In the genomic region with DNA sequence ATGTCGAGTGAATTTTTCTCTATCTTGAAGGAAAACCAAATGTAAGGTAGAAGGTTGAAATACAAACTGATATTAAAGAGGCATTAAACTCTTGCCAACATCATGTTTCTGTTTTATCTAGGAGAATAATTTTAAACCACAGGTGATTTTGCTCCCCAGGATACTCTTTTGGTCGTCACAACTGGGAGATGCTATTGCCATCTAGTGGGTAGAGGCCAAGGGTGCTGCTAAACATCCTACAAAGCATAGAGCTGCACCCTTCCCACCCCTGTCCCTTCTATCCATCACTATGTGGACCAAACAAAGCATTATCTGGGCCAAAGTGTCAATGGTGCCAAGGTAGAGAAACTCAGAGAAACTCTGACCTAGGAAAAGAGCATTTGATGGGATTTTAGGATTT, we compare ENCODE assay signal across 10 cellular contexts.
DNase-seq lines count a peak whose midpoint lies in the region; TF ChIP-seq lines count a peak whose summit lies in the region.
"Had no signal": no experiment of that assay in that cellular context is flagged by ENCODE, and none has a peak within 500 bp of the region (broad histone marks: within the 10 kb centered on the region; RNA-seq: fewer than 3 reads in every experiment).

No MANE protein-coding gene starts in this region.

- TF ChIP-seq CTCF in endothelial cell (IDR thresholded peaks at IDR 0.05; ENCODE audit: unreplicated experiment): no peak

- POLR2A ChIA-PET in activated CD4-positive, alpha-beta memory T cell treated with anti-CD3 and anti-CD28 coated beads, Interleukin-2, amount 10 ng/mL, durations not matched to agents 7 days and 5 days (lab: Charles Lee): no interaction called here

- CTCF ChIA-PET in activated CD4-positive, alpha-beta memory T cell treated with anti-CD3 and anti-CD28 coated beads, Interleukin-2, amount 10 ng/mL, durations not matched to agents 7 days and 5 days (lab: Charles Lee): no interaction called here

- H3K27me3 Mint-ChIP-seq in endothelial cell (ENCODE audit: unreplicated experiment): peaks cover 2% of the 10 kb centered on the region
- H3K27me3 Mint-ChIP-seq in activated CD4-positive, alpha-beta memory T cell treated with anti-CD3 and anti-CD28 coated beads, Interleukin-2, amount 10 ng/mL, durations not matched to agents 7 days and 5 days: no peaks in the 10 kb centered on the region
- H3K27me3 Mint-ChIP-seq: stimulated activated naive CD8-positive, alpha-beta T cell treated with anti-CD3 and anti-CD28 coated beads, Interleukin-15, amount 100 ng/mL, for 72 hours had no signal

- H3K27ac Mint-ChIP-seq in endothelial cell (ENCODE audit: unreplicated experiment): no peak overlapping the region
- no peak overlapping the region for H3K27ac Mint-ChIP-seq in activated CD4-positive, alpha-beta memory T cell treated with anti-CD3 and anti-CD28 coated beads, Interleukin-2, amount 10 ng/mL, durations not matched to agents 7 days and 5 days
- H3K27ac Mint-ChIP-seq: stimulated activated naive CD8-positive, alpha-beta T cell treated with anti-CD3 and anti-CD28 coated beads, Interleukin-15, amount 100 ng/mL, for 72 hours had no signal

- no peaks in the 10 kb centered on the region for H3K4me1 Mint-ChIP-seq in endothelial cell (ENCODE audit: unreplicated experiment)
- no peaks in the 10 kb centered on the region for H3K4me1 Mint-ChIP-seq in activated CD4-positive, alpha-beta memory T cell treated with anti-CD3 and anti-CD28 coated beads, Interleukin-2, amount 10 ng/mL, durations not matched to agents 7 days and 5 days
- H3K4me1 Mint-ChIP-seq: stimulated activated naive CD8-positive, alpha-beta T cell treated with anti-CD3 and anti-CD28 coated beads, Interleukin-15, amount 100 ng/mL, for 72 hours had no signal

- no peaks in the 10 kb centered on the region for H3K36me3 Mint-ChIP-seq in endothelial cell (ENCODE audit: low read depth, unreplicated experiment)
- H3K36me3 Mint-ChIP-seq in activated CD4-positive, alpha-beta memory T cell treated with anti-CD3 and anti-CD28 coated beads, Interleukin-2, amount 10 ng/mL, durations not matched to agents 7 days and 5 days (ENCODE audit: low read depth): no peaks in the 10 kb centered on the region

- no peak overlapping the region for H3K4me3 Mint-ChIP-seq in endothelial cell (ENCODE audit: unreplicated experiment)
- no peak overlapping the region for H3K4me3 Mint-ChIP-seq in activated CD4-positive, alpha-beta memory T cell treated with anti-CD3 and anti-CD28 coated beads, Interleukin-2, amount 10 ng/mL, durations not matched to agents 7 days and 5 days
- H3K4me3 Mint-ChIP-seq: stimulated activated naive CD8-positive, alpha-beta T cell treated with anti-CD3 and anti-CD28 coated beads, Interleukin-15, amount 100 ng/mL, for 72 hours had no signal

- peak; percentile 3 for DNase-seq in NCI-H510A treated with DMSO at 0.1 percent for 48 hours (lab: John Stamatoyannopoulos, UW)
- DNase-seq in NCI-H510A (lab: John Stamatoyannopoulos, UW): no peak
- peak; percentile 65 for DNase-seq in M059J (ENCODE audit: low read depth)
- peak; percentile 3 for DNase-seq in endothelial cell (ENCODE audit: low spot score)
- peak; percentile 1 for DNase-seq in renal cortical epithelial cell (ENCODE audit: low read depth)
- DNase-seq in stimulated activated naive CD4-positive, alpha-beta T cell treated with Interleukin-2 at 50 U/mL for 16 hours (lab: John Stamatoyannopoulos, UW): no peak
- DNase-seq in stimulated activated CD4-positive, alpha-beta T cell treated with anti-CD3 and anti-CD28 coated beads, Interleukin-15, amount 100 ng/mL, for 24 hours: no peak
- no peak for DNase-seq in activated CD4-positive, alpha-beta memory T cell treated with anti-CD3 and anti-CD28 coated beads, Interleukin-2, amount 10 ng/mL, durations not matched to agents 7 days and 5 days
- DNase-seq: NCI-H146; stimulated activated naive CD8-positive, alpha-beta T cell treated with anti-CD3 and anti-CD28 coated beads, Interleukin-15, amount 100 ng/mL, for 72 hours had no signal

- H3K9me3 Mint-ChIP-seq in endothelial cell (ENCODE audit: unreplicated experiment): no peaks in the 10 kb centered on the region
- no peaks in the 10 kb centered on the region for H3K9me3 Mint-ChIP-seq in activated CD4-positive, alpha-beta memory T cell treated with anti-CD3 and anti-CD28 coated beads, Interleukin-2, amount 10 ng/mL, durations not matched to agents 7 days and 5 days
- H3K9me3 Mint-ChIP-seq: stimulated activated naive CD8-positive, alpha-beta T cell treated with anti-CD3 and anti-CD28 coated beads, Interleukin-15, amount 100 ng/mL, for 72 hours had no signal

Comparison
In these comparisons a context has a peak if more than half of its experiments do, and no peak if none do; other contexts are left out.
1. DNase-seq: peak in NCI-H510A treated with DMSO at 0.1 percent for 48 hours (single experiment), M059J (single experiment), endothelial cell (single experiment) and renal cortical epithelial cell (single experiment); none in NCI-H510A (single experiment), stimulated activated naive CD4-positive, alpha-beta T cell treated with Interleukin-2 at 50 U/mL for 16 hours (single experiment), stimulated activated CD4-positive, alpha-beta T cell treated with anti-CD3 and anti-CD28 coated beads, Interleukin-15, amount 100 ng/mL, for 24 hours (single experiment) and activated CD4-positive, alpha-beta memory T cell treated with anti-CD3 and anti-CD28 coated beads, Interleukin-2, amount 10 ng/mL, durations not matched to agents 7 days and 5 days (single experiment).